ENCODE assay signal across 19 cellular contexts in the genomic region with DNA sequence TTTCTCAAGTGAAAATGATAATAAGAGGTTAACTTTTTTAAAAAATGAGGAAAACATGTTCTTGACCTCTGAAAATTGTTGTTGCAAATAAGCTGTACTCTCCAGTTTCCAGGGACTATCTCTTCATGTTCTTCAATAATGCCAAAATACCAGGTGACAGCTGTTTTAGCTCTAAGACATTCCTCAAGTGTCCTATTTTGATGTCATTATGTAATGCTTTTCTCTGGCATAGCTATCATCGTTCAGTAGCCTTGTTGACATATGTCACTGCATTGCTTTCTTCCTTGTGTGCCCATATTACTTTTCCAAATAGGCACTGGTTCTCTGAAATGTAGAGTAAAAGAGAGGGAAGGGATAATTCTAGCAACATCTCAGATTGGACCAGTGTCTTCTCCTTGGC.
"Had no signal": no experiment of that assay in that cellular context is flagged by ENCODE, and none has a peak within 500 bp of the region (broad histone marks: within the 10 kb centered on the region; RNA-seq: fewer than 3 reads in every experiment).

No MANE protein-coding gene starts in this region.

- H3K27ac ChIP-seq: cardiac muscle cell, dorsolateral prefrontal cortex, lower lobe of right lung, ovary, stomach, thoracic aorta, transverse colon had no signal

- DNase-seq: cortex of kidney; dorsolateral prefrontal cortex; effector CD8-positive, alpha-beta T cell; foreskin melanocyte; heart right ventricle; hypothalamus; kidney glomerular epithelial cell; lower lobe of right lung; midbrain; naive thymus-derived CD8-positive, alpha-beta T cell; ovary; small intestine; stimulated activated CD4-positive, alpha-beta T cell treated with anti-CD3 and anti-CD28 coated beads, Interleukin-12 subunit alpha, Interleukin-12 subunit beta, amount 100 ng/mL, for 4 hours; stimulated activated naive CD4-positive, alpha-beta T cell; stomach; substantia nigra; transverse colon had no signal

- H3K9me3 ChIP-seq: lower lobe of right lung, ovary, stomach, thoracic aorta, transverse colon had no signal

- H3K4me1 ChIP-seq: stomach had no signal

- H3K4me3 ChIP-seq: cardiac muscle cell, dorsolateral prefrontal cortex, heart right ventricle, lower lobe of right lung, ovary, stomach, thoracic aorta, transverse colon had no signal

- H3K27me3 ChIP-seq: cardiac muscle cell, dorsolateral prefrontal cortex, heart right ventricle, ovary, stomach, transverse colon had no signal

- H3K36me3 ChIP-seq: cardiac muscle cell, heart right ventricle, lower lobe of right lung, ovary, stomach, thoracic aorta, transverse colon had no signal
